In the genomic region with DNA sequence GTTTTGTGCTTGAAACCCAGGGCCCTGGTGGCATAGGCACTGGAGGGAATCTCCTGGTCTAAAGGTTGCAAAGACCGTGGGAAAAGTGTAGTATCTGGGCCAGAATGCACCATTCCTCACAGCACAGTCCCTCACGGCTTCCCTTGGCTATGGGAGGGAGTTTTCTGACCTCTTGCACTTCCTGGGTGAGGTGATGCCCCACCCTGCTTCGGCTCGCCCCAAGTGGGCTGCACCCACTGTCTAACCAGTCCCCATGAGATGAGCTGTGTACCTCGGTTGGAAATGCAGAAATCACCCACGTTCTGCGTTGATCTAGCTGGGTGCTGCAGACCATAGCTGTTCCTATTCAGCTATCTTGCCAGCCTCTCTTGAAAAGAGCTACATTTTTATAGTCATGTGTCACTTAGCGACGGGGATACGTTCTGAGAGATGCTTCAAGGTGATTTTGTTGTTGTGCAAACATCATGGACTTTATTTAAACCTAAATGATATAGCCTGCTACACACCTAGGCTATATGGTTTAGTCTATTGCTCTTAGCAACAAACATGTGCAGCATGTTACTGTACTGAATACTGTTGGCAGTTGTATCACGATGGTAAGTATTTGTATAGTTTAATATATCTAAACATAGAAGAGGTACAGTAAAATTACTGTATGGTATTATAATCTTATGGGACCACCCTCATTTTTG, we compare ENCODE assay signal across 19 cellular contexts.
"Had no signal": no experiment of that assay in that cellular context is flagged by ENCODE, and none has a peak within 500 bp of the region (broad histone marks: within the 10 kb centered on the region; RNA-seq: fewer than 3 reads in every experiment).

No MANE protein-coding gene starts in this region.

- H3K36me3 ChIP-seq: brain microvascular endothelial cell, neutrophil, tibial nerve had no signal

- H3K27me3 ChIP-seq: brain microvascular endothelial cell, foreskin keratinocyte, neutrophil, tibial nerve had no signal

- H3K4me1 ChIP-seq: foreskin keratinocyte had no signal

- DNase-seq: activated CD4-positive, alpha-beta T cell treated with anti-CD3 and anti-CD28 coated beads, Interleukin-2, amount 50 U/mL, for 4 hours; activated CD4-positive, CD25-positive, alpha-beta regulatory T cell treated with anti-CD3 and anti-CD28 coated beads, Interleukin-2, amount 50 U/mL, for 72 hours; activated naive CD4-positive, alpha-beta T cell treated with Interleukin-2 at 50 U/mL for 16 hours; anterior cingulate cortex; brain microvascular endothelial cell; cortex of kidney; effector CD4-positive, alpha-beta T cell; foreskin keratinocyte; midbrain; naive B cell; retina; stimulated activated CD4-positive, alpha-beta T cell treated with anti-CD3 and anti-CD28 coated beads, Interleukin-4, amount 100 ng/mL, for 1 hour; stimulated activated naive B cell treated with anti-CD40 and anti-IgM and Interleukin-4, amounts not matched to agents 10 μg/mL and 1 μg/mL and 100 μg/mL, for 72 hours; T-helper 1 cell; T1000 had no signal

- H3K27ac ChIP-seq: brain microvascular endothelial cell, foreskin keratinocyte, neutrophil, tibial nerve had no signal

- H3K4me3 ChIP-seq: lung, tibial nerve had no signal

- ATAC-seq: activated T-helper 17 cell treated with anti-CD3 and anti-CD28 coated beads, Interleukin-2, amount 50 U/mL, for 72 hours; foreskin keratinocyte; stimulated activated naive B cell treated with anti-CD40 and anti-IgM and Interleukin-4, amounts not matched to agents 10 μg/mL and 1 μg/mL and 100 μg/mL, for 72 hours had no signal

- H3K9me3 ChIP-seq: neutrophil had no signal
